ENCODE assay signal across 22 cellular contexts in the genomic region with DNA sequence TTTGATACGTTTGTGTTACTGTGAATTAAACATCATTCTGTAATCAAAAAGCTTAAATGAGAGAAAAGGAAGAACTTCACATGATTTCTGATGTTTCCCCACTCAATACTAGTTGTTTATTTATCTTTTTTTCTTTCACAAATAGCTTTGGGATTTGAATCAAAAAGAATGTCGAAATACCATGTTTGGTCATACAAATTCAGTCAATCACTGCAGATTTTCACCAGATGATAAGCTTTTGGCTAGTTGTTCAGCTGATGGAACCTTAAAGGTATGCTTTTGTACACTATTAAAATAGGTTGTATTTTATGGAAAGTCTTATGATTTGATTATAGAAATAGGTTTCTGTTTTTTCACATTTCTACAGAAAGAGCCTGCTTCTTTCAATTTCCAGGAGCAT.
"Had no signal": no experiment of that assay in that cellular context is flagged by ENCODE, and none has a peak within 500 bp of the region (broad histone marks: within the 10 kb centered on the region; RNA-seq: fewer than 3 reads in every experiment).

No MANE protein-coding gene starts in this region.

- H3K27ac ChIP-seq: foreskin keratinocyte, gastroesophageal sphincter, heart left ventricle, hepatocyte, ovary, psoas muscle, skin epidermis, spleen, thoracic aorta, tibial nerve, upper lobe of left lung had no signal

- DNase-seq: cortex of kidney; foreskin keratinocyte; heart left ventricle; left colon; left ventricle myocardium superior; natural killer cell; occipital lobe; ovary; posterior cingulate gyrus; psoas muscle; right cardiac atrium; spleen; stimulated activated CD4-positive, alpha-beta T cell treated with anti-CD3 and anti-CD28 coated beads, Interleukin-4, amount 100 ng/mL, for 4 hours; stimulated activated naive CD8-positive, alpha-beta T cell treated with anti-CD3 and anti-CD28 coated beads, Interleukin-15, Interleukin-2, amounts not matched to agents 100 U/mL and 50 U/mL, for 24 hours; substantia nigra; upper lobe of left lung had no signal

- H3K9me3 ChIP-seq: gastroesophageal sphincter, heart left ventricle, ovary, psoas muscle, spleen, thoracic aorta, tibial nerve, upper lobe of left lung had no signal

- H3K27me3 ChIP-seq: foreskin keratinocyte, gastroesophageal sphincter, heart left ventricle, hepatocyte, ovary, spleen, tibial nerve, upper lobe of left lung had no signal

- H3K4me3 ChIP-seq: gastroesophageal sphincter, heart left ventricle, hepatocyte, lung, ovary, psoas muscle, skin epidermis, spleen, thoracic aorta, tibial nerve, upper lobe of left lung had no signal

- H3K4me1 ChIP-seq: foreskin keratinocyte, gastroesophageal sphincter, psoas muscle, tibial nerve had no signal

- H3K36me3 ChIP-seq: ovary had no signal
